In the genomic region with DNA sequence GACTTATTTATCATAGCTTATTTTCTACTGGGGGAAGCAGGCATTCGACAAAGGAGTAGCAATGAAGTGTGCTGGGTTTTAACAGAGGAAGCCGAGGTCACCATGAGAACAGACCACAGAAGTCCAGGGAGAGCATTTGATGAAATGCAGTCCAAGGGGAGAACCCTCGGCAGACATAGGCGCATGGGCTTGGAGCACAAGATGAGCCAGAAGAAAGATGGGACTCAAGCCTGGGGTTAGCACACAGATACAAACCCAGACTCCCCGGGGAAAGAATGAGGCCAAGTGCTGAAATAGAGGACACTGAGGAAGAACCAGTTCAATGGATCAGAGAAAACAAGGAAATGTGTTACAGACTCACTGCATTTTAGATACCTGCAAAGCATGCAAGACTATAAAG, we compare ENCODE assay signal across 11 cellular contexts.
DNase-seq lines count a peak whose midpoint lies in the region; ATAC-seq, FAIRE-seq and TF ChIP-seq lines count a peak whose summit lies in the region.
"Had no signal": no experiment of that assay in that cellular context is flagged by ENCODE, and none has a peak within 500 bp of the region (broad histone marks: within the 10 kb centered on the region; RNA-seq: fewer than 3 reads in every experiment).

No MANE protein-coding gene starts in this region.

- peaks cover 31% of the 10 kb centered on the region for H3K36me3 Mint-ChIP-seq in activated T-cell treated with anti-CD3 and anti-CD28 coated beads, Interleukin-2, amount 50 U/mL, for 4 hours (ENCODE audit: insufficient read depth)

- TF ChIP-seq EP300 in HepG2 (IDR thresholded peaks at IDR 0.05; ENCODE audit: low read depth in 2 of 2, low read length in 2 of 2) (no peak), HepG2 (CRISPR knock-in tag; IDR thresholded peaks at IDR 0.05; ENCODE audit: borderline replicate concordance) (no peak)

- TF ChIP-seq CTCF in liver (IDR thresholded peaks at IDR 0.05; ENCODE audit: low read depth, low read length, missing input control), result no peak
- no peak for TF ChIP-seq CTCF in HepG2 (CRISPR knock-in tag; IDR thresholded peaks at IDR 0.05)
- TF ChIP-seq CTCF in keratinocyte (optimal IDR thresholded peaks at IDR 0.05 in 1 of 3, IDR thresholded peaks at IDR 0.05 in 1 of 3, conservative IDR thresholded peaks at IDR 0.05 in 1 of 3; ENCODE audit: extremely low read depth in 1 of 3, insufficient read depth in 2 of 3, low read length in 3 of 3), result no peak

- H3K4me3 ChIP-seq in liver (ENCODE audit: low read depth in 1 of 3, low read length in 3 of 3), result no peak overlapping the region
- H3K4me3 ChIP-seq in HepG2 (replicated peaks in 1 of 3; ENCODE audit: insufficient read depth in 1 of 3, low read depth in 2 of 3, low read length in 3 of 3), result no peak overlapping the region
- no peak overlapping the region for H3K4me3 ChIP-seq in keratinocyte (ENCODE audit: control insufficient read depth in 2 of 3, extremely low read depth in 1 of 3, insufficient read depth in 2 of 3, low read depth in 1 of 3, low read length in 3 of 3)

- no peak overlapping the region for H3K9ac ChIP-seq in liver (ENCODE audit: low read depth in 1 of 2, low read length in 2 of 2)
- no peak overlapping the region for H3K9ac ChIP-seq in HepG2 (ENCODE audit: insufficient read depth, low read depth, low read length)
- no peak overlapping the region for H3K9ac ChIP-seq in keratinocyte (ENCODE audit: control insufficient read depth, extremely low read depth, insufficient read depth, low read length)

- H3K9me3 ChIP-seq in liver (ENCODE audit: control insufficient read depth in 4 of 4, low read length in 3 of 4) (no peaks in the 10 kb centered on the region), HepG2 (ENCODE audit: low read length) (no peaks in the 10 kb centered on the region), keratinocyte (ENCODE audit: control insufficient read depth, low read depth, low read length) (no peaks in the 10 kb centered on the region)

- no peaks in the 10 kb centered on the region for H3K9me1 ChIP-seq in keratinocyte (ENCODE audit: control insufficient read depth, extremely low read depth, insufficient read depth, low read length)

- ATAC-seq in HepG2 (no peak), HG03442 (IDR thresholded peaks at IDR 0.05; ENCODE audit: unreplicated experiment) (no peak)
- ATAC-seq in activated T-cell treated with anti-CD3 and anti-CD28 coated beads, Interleukin-2, amount 50 U/mL, for 4 hours, result no peak

- H3K36me3 ChIP-seq in liver (ENCODE audit: control insufficient read depth in 4 of 4, insufficient read depth in 3 of 4, low read depth in 1 of 4, low read length in 3 of 4) (no peaks in the 10 kb centered on the region), HepG2 (replicated peaks in 1 of 2; ENCODE audit: control insufficient read depth in 1 of 2, insufficient read depth in 2 of 2, low read length in 2 of 2) (peaks cover 5 to 7% of the 10 kb centered on the region in 2 experiments; a peak in 4 of 5 replicates), keratinocyte (ENCODE audit: control insufficient read depth in 2 of 2, extremely low read depth in 1 of 2, insufficient read depth in 2 of 2, low read length in 2 of 2) (peaks cover 0 to 3% of the 10 kb centered on the region in 2 experiments)

- H3K27me3 ChIP-seq in liver (ENCODE audit: control insufficient read depth in 4 of 4, insufficient read depth in 4 of 4, low read length in 3 of 4), result no peaks in the 10 kb centered on the region
- no peaks in the 10 kb centered on the region for H3K27me3 ChIP-seq in HepG2 (ENCODE audit: control insufficient read depth in 1 of 2, insufficient read depth in 2 of 2, low read length in 2 of 2)
- H3K27me3 ChIP-seq in keratinocyte (ENCODE audit: control insufficient read depth, extremely low read depth, insufficient read depth, low read length), result no peaks in the 10 kb centered on the region

- FAIRE-seq in HepG2 (lab: Jason Lieb, UNC), result no peak
- peak; percentile 44 for FAIRE-seq in keratinocyte (lab: Jason Lieb, UNC)
- no peak for FAIRE-seq in GM19239 (lab: Jason Lieb, UNC)

- dilution Hi-C loops in keratinocyte (cut with MboI; ENCODE audit: extremely low pct_ligation_motif_present, low sequenced_read_pairs), result no loop called here

- H3K4me1 ChIP-seq in liver (ENCODE audit: control insufficient read depth in 4 of 4, insufficient read depth in 4 of 4, low read length in 3 of 4) (peaks cover 14 to 61% (median 29%) of the 10 kb centered on the region in 4 donors), HepG2 (ENCODE audit: insufficient read depth, low read length) (peaks cover 29% of the 10 kb centered on the region), keratinocyte (ENCODE audit: control insufficient read depth, extremely low read depth, insufficient read depth, low read length) (peaks cover 16% of the 10 kb centered on the region)

- no peak for TF ChIP-seq POLR2A in HepG2 (IDR thresholded peaks at IDR 0.05; ENCODE audit: insufficient read depth in 1 of 2, low read depth in 2 of 2, low read length in 2 of 2)

- H3K4me2 ChIP-seq in HepG2 (ENCODE audit: low read depth, low read length), result no peak overlapping the region
- H3K4me2 ChIP-seq in keratinocyte (ENCODE audit: control insufficient read depth, extremely low read depth, insufficient read depth, low read depth, low read length), result no peak overlapping the region

- BruUV-seq in HepG2 (replicated peaks; lab: Mats Ljungman, UMichigan), result no TSS peak

- in situ Hi-C loops in HepG2 (cut with HindIII; ENCODE audit: extremely low pct_ligation_motif_present, low pct_unique_long_range_greater_than_20kb), result no loop called here

- POLR2A ChIA-PET in HepG2 (lab: Yijun Ruan, JAX), result no interaction called here

- H4K20me1 ChIP-seq in HepG2 (ENCODE audit: insufficient read depth, low read length) (no peaks in the 10 kb centered on the region), keratinocyte (ENCODE audit: control insufficient read depth, extremely low read depth, insufficient read depth, low read length) (no peaks in the 10 kb centered on the region)

- CTCF ChIA-PET in HepG2 (lab: Yijun Ruan, JAX; ENCODE audit: low intra/inter-chr PET ratio, low total read pairs), result no interaction called here

- H3K27me3 Mint-ChIP-seq in activated T-cell treated with anti-CD3 and anti-CD28 coated beads, Interleukin-2, amount 50 U/mL, for 4 hours (ENCODE audit: low read depth), result no peaks in the 10 kb centered on the region

- peaks cover 95% of the 10 kb centered on the region for H3K4me1 Mint-ChIP-seq in activated T-cell treated with anti-CD3 and anti-CD28 coated beads, Interleukin-2, amount 50 U/mL, for 4 hours (ENCODE audit: low read depth)

- peak overlapping the region; percentile 77 to 89 for H3K27ac ChIP-seq in liver (ENCODE audit: low read depth in 1 of 2, low read length in 2 of 2)
- H3K27ac ChIP-seq in HepG2 (ENCODE audit: extremely low read length, insufficient read depth, low read length), result no peak overlapping the region
- H3K27ac ChIP-seq in keratinocyte (ENCODE audit: control insufficient read depth, insufficient read depth, low read length), result no peak overlapping the region

- H3K79me2 ChIP-seq in HepG2 (ENCODE audit: insufficient read depth, low read length) (peaks cover 29% of the 10 kb centered on the region), keratinocyte (ENCODE audit: control insufficient read depth, insufficient read depth, low read length) (peaks cover 7% of the 10 kb centered on the region)

- H2AFZ ChIP-seq in HepG2 (ENCODE audit: low read length), result no peak overlapping the region
- H2AFZ ChIP-seq in keratinocyte (ENCODE audit: control insufficient read depth, low read length), result no peak overlapping the region

- H3K4me3 Mint-ChIP-seq in activated T-cell treated with anti-CD3 and anti-CD28 coated beads, Interleukin-2, amount 50 U/mL, for 4 hours, result peak overlapping the region; percentile 33

- intact Hi-C loops in HepG2 (cut with micrococcal nuclease; ENCODE audit: unreplicated experiment), result no loop called here

- H3K9me3 Mint-ChIP-seq in activated T-cell treated with anti-CD3 and anti-CD28 coated beads, Interleukin-2, amount 50 U/mL, for 4 hours, result peaks cover 9% of the 10 kb centered on the region

- TF ChIP-seq RAD21 in liver (IDR thresholded peaks at IDR 0.05), result no peak
- TF ChIP-seq RAD21 in HepG2 (CRISPR knock-in tag; IDR thresholded peaks at IDR 0.05), result no peak

- WGBS in liver, result 70% methylated on average over 5 of the region's 5 CpGs
- WGBS in HepG2 (ENCODE audit: low lambda C conversion rate), result 97% methylated on average over 5 of the region's 5 CpGs

- no peak for DNase-seq in HepG2 (ENCODE audit: low spot score)
- no peak for DNase-seq in activated T-cell treated with anti-CD3 and anti-CD28 coated beads, Interleukin-2, amount 50 U/mL, for 4 hours
- DNase-seq in keratinocyte (ENCODE audit: low read depth, low spot score), result no peak
- DNase-seq in ureter (ENCODE audit: low spot score), result peak; percentile 32
- DNase-seq in globus pallidus (ENCODE audit: low spot score), result no peak
- no peak for DNase-seq in GM19239 (ENCODE audit: insufficient read length, low spot score)
- DNase-seq: cortex of kidney, NCI-H1048, NCI-H510A treated with DMSO at 0.1 percent for 48 hours had no signal

TF ChIP-seq in liver, 16 proteins besides CTCF, POLR2A, EP300 and RAD21 (continues in another document):
- TF ChIP-seq JUND (IDR thresholded peaks at IDR 0.05), result no peak
- no peak for TF ChIP-seq HNF4G (IDR thresholded peaks at IDR 0.05)
- no peak for TF ChIP-seq TAF1 (conservative IDR thresholded peaks at IDR 0.05)

TF ChIP-seq in HepG2, 621 proteins besides CTCF, POLR2A, EP300 and RAD21 (continues in another document):
- TF ChIP-seq NKX3-1 (CRISPR knock-in tag; IDR thresholded peaks at IDR 0.05) (no peak), SP2 (CRISPR knock-in tag; IDR thresholded peaks at IDR 0.05) (no peak), SNRNP70 (IDR thresholded peaks at IDR 0.05; ENCODE audit: low read depth, low read length) (no peak), AGO1 (IDR thresholded peaks at IDR 0.05; ENCODE audit: low read depth, low read length, poor library complexity, severe bottlenecking) (no peak), SIX1 (CRISPR knock-in tag; IDR thresholded peaks at IDR 0.05; ENCODE audit: borderline replicate concordance) (no peak), MBD4 (IDR thresholded peaks at IDR 0.05; ENCODE audit: borderline replicate concordance, low read length) (no peak), RORA (CRISPR knock-in tag; IDR thresholded peaks at IDR 0.05) (no peak)
- TF ChIP-seq, protein P1, sequence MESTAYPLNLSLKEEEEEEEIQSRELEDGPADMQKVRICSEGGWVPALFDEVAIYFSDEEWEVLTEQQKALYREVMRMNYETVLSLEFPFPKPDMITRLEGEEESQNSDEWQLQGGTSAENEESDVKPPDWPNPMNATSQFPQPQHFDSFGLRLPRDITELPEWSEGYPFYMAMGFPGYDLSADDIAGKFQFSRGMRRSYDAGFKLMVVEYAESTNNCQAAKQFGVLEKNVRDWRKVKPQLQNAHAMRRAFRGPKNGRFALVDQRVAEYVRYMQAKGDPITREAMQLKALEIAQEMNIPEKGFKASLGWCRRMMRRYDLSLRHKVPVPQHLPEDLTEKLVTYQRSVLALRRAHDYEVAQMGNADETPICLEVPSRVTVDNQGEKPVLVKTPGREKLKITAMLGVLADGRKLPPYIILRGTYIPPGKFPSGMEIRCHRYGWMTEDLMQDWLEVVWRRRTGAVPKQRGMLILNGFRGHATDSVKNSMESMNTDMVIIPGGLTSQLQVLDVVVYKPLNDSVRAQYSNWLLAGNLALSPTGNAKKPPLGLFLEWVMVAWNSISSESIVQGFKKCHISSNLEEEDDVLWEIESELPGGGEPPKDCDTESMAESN (CRISPR knock-in tag; conservative IDR thresholded peaks at IDR 0.05), result no peak

Comparison
In these comparisons a context has a peak if more than half of its experiments do, and no peak if none do; other contexts are left out.
1. H3K27ac ChIP-seq: peak in liver (2 of 2); none in HepG2 (single experiment) and keratinocyte (single experiment).